In the genomic region with DNA sequence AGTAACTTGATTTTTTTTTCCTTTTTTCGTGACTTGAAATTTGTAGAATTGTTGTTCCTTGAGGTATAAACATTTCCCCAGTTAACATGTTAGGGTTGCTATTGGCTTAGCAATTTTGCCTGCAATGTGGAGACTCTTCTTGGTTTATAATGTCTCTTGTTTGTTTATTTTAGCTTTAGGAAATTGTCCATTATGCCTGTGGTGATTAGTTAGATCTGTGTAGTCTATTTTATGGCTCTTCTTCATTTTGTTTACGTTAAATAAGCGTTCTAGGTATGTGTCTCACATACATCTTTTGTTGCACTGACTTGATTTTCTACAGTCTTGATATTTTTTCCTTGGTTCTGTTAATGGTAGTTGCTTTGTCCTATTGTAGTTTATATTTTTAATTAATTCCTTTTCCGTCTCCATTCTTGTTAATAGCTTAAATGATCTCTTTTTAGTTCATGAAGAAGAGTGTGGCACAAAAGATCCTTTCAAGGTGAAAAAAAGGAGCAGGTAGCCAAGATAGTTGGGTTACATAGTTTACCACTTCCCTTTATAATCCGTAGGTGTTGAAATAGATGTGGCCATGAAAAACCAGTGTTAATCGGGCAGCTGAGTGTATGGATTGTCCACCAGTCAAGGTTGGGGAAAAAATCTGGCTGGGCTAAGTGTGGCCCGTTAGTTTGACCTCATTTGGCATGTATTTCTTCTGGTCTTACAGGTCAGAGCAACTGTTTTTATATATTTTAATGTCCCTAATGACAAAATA, we compare ENCODE assay signal across 8 cellular contexts. TPM values are rescaled to one million over a fixed set of nuclear protein-coding genes. Genes with fewer than 3 reads are reported as not detected.
A peak's percentile ranks its signal among the peaks of the same experiment; 100 is the strongest.
DNase-seq lines count a peak whose midpoint lies in the region; ATAC-seq, FAIRE-seq and TF ChIP-seq lines count a peak whose summit lies in the region.

No MANE protein-coding gene starts in this region.

- H3K4me2 ChIP-seq in A549, result peak overlapping the region; percentile 86

- CTCF ChIA-PET in A549 (lab: Yijun Ruan, JAX), result interaction anchor here (0.6 to 4.0 kb wide), 8 partner anchors 12 to 176 kb away, joined by 3 to 22 read pairs (median 6); a partner anchor contains a TSS
- CTCF ChIA-PET in HEK293T (lab: Yijun Ruan, JAX), result no interaction called here

- POLR2A ChIA-PET in A549 (lab: Yijun Ruan, JAX) (interaction anchor here (0.5 to 5.6 kb wide), 2 partner anchors 12 to 49 kb away, joined by 3 to 52 read pairs; a partner anchor contains a TSS), HEK293T (lab: Yijun Ruan, JAX) (interaction anchor here (1.9 to 5.2 kb wide), 2 partner anchors 12 to 13 kb away, joined by 5 to 36 read pairs; a partner anchor contains a TSS)

- H3K27me3 ChIP-seq in right lobe of liver (no peaks in the 10 kb centered on the region), vagina (no peaks in the 10 kb centered on the region)

- ATAC-seq in A549 (peak; percentile 52 to 55; a peak in 4 of 6 replicates), right lobe of liver (peak in 2 of 4 donors; percentile 25 to 26)

- no peaks in the 10 kb centered on the region for H3K36me3 ChIP-seq in right lobe of liver
- no peaks in the 10 kb centered on the region for H3K36me3 ChIP-seq in vagina

- H3K9me3 ChIP-seq in A549 (no peaks in the 10 kb centered on the region), right lobe of liver (no peaks in the 10 kb centered on the region), vagina (no peaks in the 10 kb centered on the region)

- H3K4me1 Mint-ChIP-seq in activated T-helper 2 cell treated with anti-CD3 and anti-CD28 coated beads, Interferon-gamma antibody, Interleukin-2, Interleukin-4, amounts not matched to agents 10 μg/mL and 5 μg/mL and 100 μg/mL, durations not matched to agents 14 hours and 24 hours and 36 hours (ENCODE audit: low read depth), result peaks cover 55% of the 10 kb centered on the region
- peaks cover 35% of the 10 kb centered on the region for H3K4me1 Mint-ChIP-seq in glutamatergic neuron (ENCODE audit: low read depth, unreplicated experiment)

- no peaks in the 10 kb centered on the region for H3K9me3 Mint-ChIP-seq in activated T-helper 2 cell treated with anti-CD3 and anti-CD28 coated beads, Interferon-gamma antibody, Interleukin-2, Interleukin-4, amounts not matched to agents 10 μg/mL and 5 μg/mL and 100 μg/mL, durations not matched to agents 14 hours and 24 hours and 36 hours
- H3K9me3 Mint-ChIP-seq in glutamatergic neuron (ENCODE audit: unreplicated experiment), result no peaks in the 10 kb centered on the region

- DNase-seq in A549 (ENCODE audit: low read depth in 1 of 2, low spot score in 1 of 2) (no peak), HEK293T (ENCODE audit: extremely low spot score) (peak; percentile 21), right lobe of liver (no peak), vagina (ENCODE audit: extremely low spot score in 2 of 2) (no peak), glutamatergic neuron (no peak), HuH-7.5 (ENCODE audit: low spot score) (no peak)
- DNase-seq in activated T-helper 2 cell treated with anti-CD3 and anti-CD28 coated beads, Interferon-gamma antibody, Interleukin-2, Interleukin-4, amounts not matched to agents 10 μg/mL and 5 μg/mL and 100 μg/mL, durations not matched to agents 14 hours and 24 hours and 36 hours (ENCODE audit: low spot score), result no peak
- DNase-seq in activated CD4-positive, alpha-beta T cell treated with anti-CD3 and anti-CD28 coated beads for 48 hours, result no peak

- H3K27ac ChIP-seq in A549 (peak overlapping the region; percentile 76 to 84), right lobe of liver (peak overlapping the region; percentile 63 to 68 (median 66)), vagina (peak overlapping the region; percentile 79)

- peaks cover 59% of the 10 kb centered on the region for H3K4me1 ChIP-seq in A549
- H3K4me1 ChIP-seq in right lobe of liver, result peaks cover 0 to 17% (median 0%) of the 10 kb centered on the region in 4 donors
- peaks cover 93% of the 10 kb centered on the region for H3K4me1 ChIP-seq in vagina

- TF ChIP-seq RAD21 in A549 (conservative IDR thresholded peaks at IDR 0.05 in 1 of 2, IDR thresholded peaks at IDR 0.05 in 1 of 2), result no peak

- 45% methylated on average over 7 of the region's 7 CpGs for WGBS in A549 (ENCODE audit: missing lambda C conversion rate)
- WGBS in right lobe of liver (ENCODE audit: insufficient coverage, low coverage, low lambda C conversion rate, missing lambda C conversion rate), result 62% methylated on average over 7 of the region's 7 CpGs

- TF ChIP-seq POLR2A in A549 (IDR thresholded peaks at IDR 0.05; ENCODE audit: low read length), result no peak
- TF ChIP-seq POLR2A in right lobe of liver (IDR thresholded peaks at IDR 0.05), result no peak
- no peak for TF ChIP-seq POLR2A in vagina (IDR thresholded peaks at IDR 0.05)

- peaks cover 33% of the 10 kb centered on the region for H3K36me3 Mint-ChIP-seq in activated T-helper 2 cell treated with anti-CD3 and anti-CD28 coated beads, Interferon-gamma antibody, Interleukin-2, Interleukin-4, amounts not matched to agents 10 μg/mL and 5 μg/mL and 100 μg/mL, durations not matched to agents 14 hours and 24 hours and 36 hours (ENCODE audit: low read depth)
- H3K36me3 Mint-ChIP-seq in glutamatergic neuron (ENCODE audit: unreplicated experiment), result no peaks in the 10 kb centered on the region

- H3K4me3 Mint-ChIP-seq in activated T-helper 2 cell treated with anti-CD3 and anti-CD28 coated beads, Interferon-gamma antibody, Interleukin-2, Interleukin-4, amounts not matched to agents 10 μg/mL and 5 μg/mL and 100 μg/mL, durations not matched to agents 14 hours and 24 hours and 36 hours (ENCODE audit: low read depth), result peak overlapping the region; percentile 68
- no peak overlapping the region for H3K4me3 Mint-ChIP-seq in glutamatergic neuron (ENCODE audit: unreplicated experiment)

- TF ChIP-seq CTCF in A549 (IDR thresholded peaks at IDR 0.05), result no peak
- TF ChIP-seq CTCF in right lobe of liver (IDR thresholded peaks at IDR 0.05), result no peak
- TF ChIP-seq CTCF in vagina (IDR thresholded peaks at IDR 0.05), result no peak
- TF ChIP-seq CTCF in glutamatergic neuron (IDR thresholded peaks at IDR 0.05; ENCODE audit: partially characterized antibody, unreplicated experiment), result no peak

- H3K4me3 ChIP-seq in A549 (peak overlapping the region; percentile 25; the same call in 2 of the 3 replicates), right lobe of liver (no peak overlapping the region), vagina (peak overlapping the region; percentile 6)

- no peak for TF ChIP-seq EP300 in A549 (IDR thresholded peaks at IDR 0.05)

- intact Hi-C loops in activated T-helper 2 cell treated with anti-CD3 and anti-CD28 coated beads, Interferon-gamma antibody, Interleukin-2, Interleukin-4, amounts not matched to agents 10 μg/mL and 5 μg/mL and 100 μg/mL, durations not matched to agents 14 hours and 24 hours and 36 hours (cut with micrococcal nuclease), result loop anchor here (1.0 to 5.0 kb wide), 3 partner anchors 8 to 172 kb away; no protein-coding TSS in a partner anchor
- intact Hi-C loops in right lobe of liver (cut with DNase I), result no loop called here
- intact Hi-C loops in vagina (cut with DNase I), result no loop called here

- peak overlapping the region; percentile 93 for H3K27ac Mint-ChIP-seq in activated T-helper 2 cell treated with anti-CD3 and anti-CD28 coated beads, Interferon-gamma antibody, Interleukin-2, Interleukin-4, amounts not matched to agents 10 μg/mL and 5 μg/mL and 100 μg/mL, durations not matched to agents 14 hours and 24 hours and 36 hours
- no peak overlapping the region for H3K27ac Mint-ChIP-seq in glutamatergic neuron (ENCODE audit: unreplicated experiment)

- no peaks in the 10 kb centered on the region for H3K27me3 Mint-ChIP-seq in activated T-helper 2 cell treated with anti-CD3 and anti-CD28 coated beads, Interferon-gamma antibody, Interleukin-2, Interleukin-4, amounts not matched to agents 10 μg/mL and 5 μg/mL and 100 μg/mL, durations not matched to agents 14 hours and 24 hours and 36 hours (ENCODE audit: low read depth)
- H3K27me3 Mint-ChIP-seq in glutamatergic neuron (ENCODE audit: unreplicated experiment), result peaks cover 4% of the 10 kb centered on the region

- no peak for FAIRE-seq in A549 (lab: Jason Lieb, UNC)

TF ChIP-seq in A549, 52 proteins besides CTCF, POLR2A, EP300 and RAD21:
- TF ChIP-seq HOXA7 (CRISPR knock-in tag; IDR thresholded peaks at IDR 0.05) (0 out of 2 replicates have a peak, but pooled peaks have one; percentile 30), FOSB (CRISPR knock-in tag; IDR thresholded peaks at IDR 0.05) (0 out of 2 replicates have a peak, but pooled peaks have one; percentile 73), SMC3 (IDR thresholded peaks at IDR 0.05) (no peak)
TF ChIP-seq in A549: peak in this region for 2.

TF ChIP-seq in HEK293T, 16 proteins besides CTCF, POLR2A, EP300 and RAD21:
- TF ChIP-seq BHLHE40 (IDR thresholded peaks at IDR 0.05; ENCODE audit: borderline replicate concordance) (no peak), LEF1 (IDR thresholded peaks at IDR 0.05; ENCODE audit: borderline replicate concordance) (no peak), FOXK2 (IDR thresholded peaks at IDR 0.05) (no peak), TARDBP (IDR thresholded peaks at IDR 0.05) (no peak), SP1 (IDR thresholded peaks at IDR 0.05) (no peak)

RNA-seq across cellular contexts. Expression of a gene that starts 12.1 kb away (rescaled TPM):
- polyA plus RNA-seq in A549 (2011; rRNA removed), result 168 and 181 TPM in 2 replicates
- polyA plus RNA-seq in A549 (2012; cell fraction: cytosol; rRNA removed), result 11.7 and 12.7 TPM in 2 replicates
- polyA plus RNA-seq in A549 (2012; cell fraction: nucleus; rRNA removed), result 96.3 and 155 TPM in 2 replicates
- 100 to 108 TPM (median 103 TPM) in 3 replicates for polyA plus RNA-seq in A549 (2017; fragmentation: RNase III; extraction: RNeasy Plus Mini Kit Qiagen cat#74134 plus additional on column Dnase treatment)
- 215 and 230 TPM in 2 replicates for polyA minus RNA-seq in A549 (2011; rRNA and poly(A)+ RNA removed)
- 186 and 196 TPM in 2 replicates for total RNA-seq in activated T-helper 2 cell treated with anti-CD3 and anti-CD28 coated beads, Interferon-gamma antibody, Interleukin-2, Interleukin-4, amounts not matched to agents 10 μg/mL and 5 μg/mL and 100 μg/mL, durations not matched to agents 14 hours and 24 hours and 36 hours
- 10 to 100 TPM; 12.2 to 43.7 (median 26.3) TPM for total RNA-seq in right lobe of liver
- 261 TPM for total RNA-seq in vagina
- total RNA-seq in glutamatergic neuron (ENCODE audit: unreplicated experiment), result 61.1 TPM

RNA-seq across cellular contexts. Expression of a gene that starts 48.1 kb away (rescaled TPM):
- polyA plus RNA-seq in A549 (2011; rRNA removed) (1.2 and 1.4 TPM in 2 replicates), A549 (2017; fragmentation: RNase III; extraction: RNeasy Plus Mini Kit Qiagen cat#74134 plus additional on column Dnase treatment) (0.94 to 1.3 TPM (median 1.2 TPM) in 3 replicates)
- 0.41 and 0.43 TPM in 2 replicates for polyA plus RNA-seq in A549 (2012; cell fraction: cytosol; rRNA removed)
- 0.28 and 21.3 TPM in 2 replicates for polyA plus RNA-seq in A549 (2012; cell fraction: nucleus; rRNA removed)
- 0.87 and 1.4 TPM in 2 replicates for polyA minus RNA-seq in A549 (2011; rRNA and poly(A)+ RNA removed)
- 2.7 and 3.6 TPM in 2 replicates for total RNA-seq in activated T-helper 2 cell treated with anti-CD3 and anti-CD28 coated beads, Interferon-gamma antibody, Interleukin-2, Interleukin-4, amounts not matched to agents 10 μg/mL and 5 μg/mL and 100 μg/mL, durations not matched to agents 14 hours and 24 hours and 36 hours
- total RNA-seq in right lobe of liver (1 to 10 TPM; 1.2 to 2.5 (median 1.7) TPM), vagina (8.3 TPM), glutamatergic neuron (ENCODE audit: unreplicated experiment) (6.7 TPM)

Comparison
In these comparisons a context has a peak if more than half of its experiments do, and no peak if none do; other contexts are left out.
1. H3K4me3 ChIP-seq: peak in A549 (single experiment) and vagina (2 of 2); none in right lobe of liver (0 of 3).
2. Peak in every context shown above with its lines, with median percentiles within 50 percentile points of each other: H3K27ac ChIP-seq.